Comparison of ENCODE assay signal across 10 cellular contexts in genomic region chr10:6128591-6129383, GRCh38. TPM values are rescaled to one million over a fixed set of nuclear protein-coding genes. Genes with fewer than 3 reads are reported as not detected.
DNase-seq lines count a peak whose midpoint lies in the region; ATAC-seq and TF ChIP-seq lines count a peak whose summit lies in the region.
"Had no signal": no experiment of that assay in that cellular context is flagged by ENCODE, and none has a peak within 500 bp of the region (broad histone marks: within the 10 kb centered on the region; RNA-seq: fewer than 3 reads in every experiment).

No MANE protein-coding gene starts in this region.

- ATAC-seq in GM18907 (IDR thresholded peaks at IDR 0.05; ENCODE audit: unreplicated experiment) = no peak

- H3K36me3 ChIP-seq in BLaER1 = no peaks in the 10 kb centered on the region

- CTCF ChIA-PET in GM10248 (lab: Yijun Ruan, JAX) = interaction anchor here (0.7 to 5.8 kb wide), 8 partner anchors 10 to 277 kb away, joined by 3 to 26 read pairs (median 4); no protein-coding TSS in a partner anchor

- TF ChIP-seq CTCF in GM10248 (IDR thresholded peaks at IDR 0.05; ENCODE audit: control extremely low read depth, extremely low read depth, low read depth, missing control alignments) = no peak

- no peaks in the 10 kb centered on the region for H3K27me3 ChIP-seq in BLaER1

- H3K4me2 ChIP-seq in BLaER1 = peak overlapping the region; percentile 83

- no peaks in the 10 kb centered on the region for H4K20me1 ChIP-seq in BLaER1

- no peaks in the 10 kb centered on the region for H3K36me3 Mint-ChIP-seq in dendritic cell treated with granulocyte-macrophage colony-stimulating factor and Interleukin-4, amounts not matched to agents 40 ng/mL and 50 ng/mL, for 4 days (ENCODE audit: low read depth)

- no peak overlapping the region for H3K27ac ChIP-seq in BLaER1

- in situ Hi-C loops in G401 (cut with HindIII; ENCODE audit: low sequenced_read_pairs) = no loop called here

- peaks cover 2% of the 10 kb centered on the region for H3K27me3 Mint-ChIP-seq in dendritic cell treated with granulocyte-macrophage colony-stimulating factor and Interleukin-4, amounts not matched to agents 40 ng/mL and 50 ng/mL, for 4 days

- H3K9ac ChIP-seq in BLaER1 = no peak overlapping the region

- DNase-seq in M059J (ENCODE audit: low read depth) (peak; percentile 29), mesenteric fat pad (ENCODE audit: low spot score) (peak; percentile 60), GM10248 (ENCODE audit: extremely low spot score) (no peak), globus pallidus (ENCODE audit: low spot score) (no peak), G401 (ENCODE audit: low spot score) (no peak)
- DNase-seq: activated CD8-positive, alpha-beta T cell treated with anti-CD3 and anti-CD28 coated beads for 36 hours; NCI-H774 had no signal

- H3K27ac Mint-ChIP-seq in dendritic cell treated with granulocyte-macrophage colony-stimulating factor and Interleukin-4, amounts not matched to agents 40 ng/mL and 50 ng/mL, for 4 days = peak overlapping the region; percentile 40

- H3K4me1 Mint-ChIP-seq in dendritic cell treated with granulocyte-macrophage colony-stimulating factor and Interleukin-4, amounts not matched to agents 40 ng/mL and 50 ng/mL, for 4 days (ENCODE audit: low read depth) = peaks cover 51% of the 10 kb centered on the region

- intact Hi-C loops in dendritic cell treated with granulocyte-macrophage colony-stimulating factor and Interleukin-4, amounts not matched to agents 40 ng/mL and 50 ng/mL, for 4 days (cut with micrococcal nuclease) = no loop called here

- POLR2A ChIA-PET in GM10248 (lab: Yijun Ruan, JAX) = interaction anchor here (0.6 to 1.3 kb wide), 2 partner anchors 10 to 74 kb away, joined by 3 to 5 read pairs; partner anchors contain the start of gene PFKFB3

- H3K4me1 ChIP-seq in BLaER1 = peaks cover 39% of the 10 kb centered on the region

- no peak overlapping the region for H3K4me3 ChIP-seq in BLaER1

- no peaks in the 10 kb centered on the region for H3K9me3 ChIP-seq in BLaER1

- H3K4me3 Mint-ChIP-seq in dendritic cell treated with granulocyte-macrophage colony-stimulating factor and Interleukin-4, amounts not matched to agents 40 ng/mL and 50 ng/mL, for 4 days = peak overlapping the region; percentile 10
- H3K4me3 Mint-ChIP-seq: activated CD8-positive, alpha-beta T cell treated with anti-CD3 and anti-CD28 coated beads for 36 hours had no signal

- no peaks in the 10 kb centered on the region for H3K9me3 Mint-ChIP-seq in dendritic cell treated with granulocyte-macrophage colony-stimulating factor and Interleukin-4, amounts not matched to agents 40 ng/mL and 50 ng/mL, for 4 days
- H3K9me3 Mint-ChIP-seq: activated CD8-positive, alpha-beta T cell treated with anti-CD3 and anti-CD28 coated beads for 36 hours had no signal

RNA-seq across cellular contexts. Expression of gene RBM17, which starts 40.0 kb away (rescaled TPM):
- total RNA-seq in M059J (2014; rRNA removed; shearing (Covaris generic)) = 15.5 and 17.1 TPM in 2 replicates
- 137 TPM for total RNA-seq in mesenteric fat pad
- 28.6 and 41.9 TPM in 2 replicates for total RNA-seq in G401 (2014; rRNA removed; shearing (Covaris generic))

Comparison
In these comparisons a context has a peak if more than half of its experiments do, and no peak if none do; other contexts are left out.
1. DNase-seq: peak in M059J (single experiment) and mesenteric fat pad (single experiment); none in GM10248 (single experiment), globus pallidus (single experiment) and G401 (single experiment).